ENCODE assay signal across 1 cellular context in genomic region chr11:113045146-113045545, GRCh38.
TF ChIP-seq lines count a peak whose summit lies in the region.

No MANE protein-coding gene starts in this region.

TF ChIP-seq in K562, 482 proteins besides CTCF, POLR2A, EP300 and RAD21 (continued from another document):
- TF ChIP-seq THAP12 (CRISPR knock-in tag; IDR thresholded peaks at IDR 0.05) = no peak
- TF ChIP-seq ZNF239 (CRISPR knock-in tag; IDR thresholded peaks at IDR 0.05) = no peak
- TF ChIP-seq SRSF1 (IDR thresholded peaks at IDR 0.05; ENCODE audit: low read depth, low read length) = no peak
- TF ChIP-seq PRPF4 (IDR thresholded peaks at IDR 0.05; ENCODE audit: insufficient read depth, low read depth, low read length, poor library complexity, severe bottlenecking) = no peak
- no peak for TF ChIP-seq GMEB1 (CRISPR knock-in tag; IDR thresholded peaks at IDR 0.05)
- no peak for TF ChIP-seq ZNF717 (CRISPR knock-in tag; IDR thresholded peaks at IDR 0.05)
- no peak for TF ChIP-seq YY1 (IDR thresholded peaks at IDR 0.05; ENCODE audit: borderline replicate concordance in 1 of 3, control insufficient read depth in 1 of 3, extremely low read depth in 1 of 3, insufficient read depth in 3 of 3, insufficient read length in 1 of 3, insufficient replicate concordance in 2 of 3, low read depth in 1 of 3, low read length in 2 of 3)
- TF ChIP-seq KLF1 (tag; IDR thresholded peaks at IDR 0.05) = no peak
- no peak for TF ChIP-seq PHB (CRISPR knock-in tag; IDR thresholded peaks at IDR 0.05)
- TF ChIP-seq RBFOX2 (IDR thresholded peaks at IDR 0.05; ENCODE audit: low read depth, low read length) = no peak
- no peak for TF ChIP-seq MEF2D (tag; conservative IDR thresholded peaks at IDR 0.05; ENCODE audit: low read depth)
